ENCODE assay signal across 11 cellular contexts in the genomic region with DNA sequence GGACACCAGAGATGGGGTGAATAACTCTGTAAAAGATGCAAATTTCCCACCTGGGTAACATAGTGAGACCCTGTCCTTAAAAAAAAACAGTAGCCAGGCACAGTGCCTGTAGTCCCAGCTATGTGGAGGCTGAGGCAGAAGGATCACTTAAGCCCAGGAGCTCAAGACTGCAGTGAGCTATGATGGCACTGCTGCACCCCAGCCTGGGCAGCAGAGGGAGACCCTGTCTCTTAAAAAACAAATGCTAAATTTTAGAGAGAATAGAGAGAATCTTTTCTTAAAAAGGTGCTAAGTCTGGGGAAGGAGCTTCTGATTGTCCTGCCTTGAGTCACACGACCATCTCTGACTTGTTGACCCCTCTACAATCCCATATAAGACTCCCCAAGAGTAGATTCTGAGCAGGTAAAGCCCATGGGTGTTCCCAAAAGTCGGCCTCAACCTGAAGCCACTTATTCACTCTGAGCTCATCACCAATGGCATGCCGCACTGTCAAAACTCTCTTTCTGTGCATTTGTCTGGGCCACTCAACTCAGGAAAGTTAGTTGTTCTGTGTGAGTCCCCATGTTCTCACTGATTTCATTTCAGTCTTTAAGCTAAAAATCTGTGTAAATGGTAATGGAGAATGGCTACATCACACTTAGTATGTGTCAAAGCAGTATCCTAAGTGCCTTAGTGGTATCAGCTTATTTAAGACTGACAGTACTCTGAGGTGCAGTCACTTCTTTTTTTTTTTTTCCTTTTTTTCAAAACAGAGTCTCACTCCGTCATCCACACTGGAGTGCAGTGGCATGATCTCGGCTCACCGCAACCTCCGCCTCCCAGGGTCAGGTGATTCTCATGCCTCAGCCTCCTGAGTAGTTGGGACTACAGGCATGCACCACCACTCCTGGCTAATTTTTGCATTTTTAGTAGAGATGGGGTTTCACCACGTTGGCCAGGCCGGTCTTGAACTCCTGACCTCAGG. TPM values are rescaled to one million over a fixed set of nuclear protein-coding genes. Genes with fewer than 3 reads are reported as not detected.
A peak's percentile ranks its signal among the peaks of the same experiment; 100 is the strongest.
DNase-seq lines count a peak whose midpoint lies in the region; ATAC-seq and TF ChIP-seq lines count a peak whose summit lies in the region.
"Had no signal": no experiment of that assay in that cellular context is flagged by ENCODE, and none has a peak within 500 bp of the region (broad histone marks: within the 10 kb centered on the region; RNA-seq: fewer than 3 reads in every experiment).

No MANE protein-coding gene starts in this region.

- H3K4me1 ChIP-seq in CD8-positive, alpha-beta T cell (ENCODE audit: insufficient read depth, low read length): peaks cover 72% of the 10 kb centered on the region
- H3K4me1 ChIP-seq in tibial nerve: no peaks in the 10 kb centered on the region

- no peaks in the 10 kb centered on the region for H3K27me3 ChIP-seq in CD8-positive, alpha-beta T cell (ENCODE audit: insufficient read depth, low read length)
- H3K27me3 ChIP-seq in tibial nerve: no peaks in the 10 kb centered on the region

- intact Hi-C loops in CD8-positive, alpha-beta T cell (cut with DNase I, micrococcal nuclease): loop anchor here (1.0 to 5.0 kb wide), 5 partner anchors 40 to 159 kb away; partner anchors contain the start of gene PRKCB (in 1 of the 2)

- H3K27ac ChIP-seq in CD8-positive, alpha-beta T cell (ENCODE audit: low read depth, low read length): no peak overlapping the region
- H3K27ac ChIP-seq in tibial nerve: no peak overlapping the region

- no peaks in the 10 kb centered on the region for H3K36me3 ChIP-seq in CD8-positive, alpha-beta T cell (ENCODE audit: insufficient read depth, low read length)
- H3K36me3 ChIP-seq in tibial nerve: no peaks in the 10 kb centered on the region

- DNase-seq in CD8-positive, alpha-beta T cell: peak in 1 of 7 experiments; percentile 27
- DNase-seq in T-cell (peak in 15 of 34 experiments; percentile 5 to 48 (median 15)), naive B cell (no peak), tibial nerve (ENCODE audit: low spot score in 2 of 2) (no peak)
- DNase-seq: DMS53, mucosa of descending colon, small intestine had no signal

- WGBS in tibial nerve, 2 donors: 85 to 86% methylated on average over 9 of the region's 9 CpGs

- H3K4me1 Mint-ChIP-seq in CD8-positive, alpha-beta T cell (ENCODE audit: low read depth): peaks cover 81% of the 10 kb centered on the region
- peaks cover 80 to 82% (median 81%) of the 10 kb centered on the region in 3 donors for H3K4me1 Mint-ChIP-seq in T-cell
- peaks cover 68 to 91% (median 81%) of the 10 kb centered on the region in 3 donors for H3K4me1 Mint-ChIP-seq in naive B cell

- H3K9me3 Mint-ChIP-seq in CD8-positive, alpha-beta T cell: no peaks in the 10 kb centered on the region
- H3K9me3 Mint-ChIP-seq in T-cell (no peaks in the 10 kb centered on the region), naive B cell (no peaks in the 10 kb centered on the region)

- peak; percentile 40 for TF ChIP-seq CTCF in CD8-positive, alpha-beta T cell (IDR thresholded peaks at IDR 0.05)
- 0 out of 2 replicates have a peak, but pooled peaks have one; percentile 15 for TF ChIP-seq CTCF in GM12874 (IDR thresholded peaks at IDR 0.05; ENCODE audit: insufficient read depth, low read depth, low read length)
- no peak for TF ChIP-seq CTCF in tibial nerve (IDR thresholded peaks at IDR 0.05)

- CTCF ChIA-PET in CD8-positive, alpha-beta T cell (lab: Charles Lee): interaction anchor here (0.6 to 9.5 kb wide), 48 partner anchors 8 to 627 kb away, joined by 3 to 235 read pairs (median 5); no protein-coding TSS in a partner anchor
- CTCF ChIA-PET in T-cell (lab: Charles Lee): interaction anchor here (0.6 to 2.3 kb wide), 16 partner anchors 61 to 637 kb away, joined by 3 to 24 read pairs (median 4); no protein-coding TSS in a partner anchor

- no peak for TF ChIP-seq EP300 in tibial nerve (IDR thresholded peaks at IDR 0.05)

- no peaks in the 10 kb centered on the region for H3K9me3 ChIP-seq in CD8-positive, alpha-beta T cell (ENCODE audit: low read length)
- H3K9me3 ChIP-seq in tibial nerve: no peaks in the 10 kb centered on the region
- H3K9me3 ChIP-seq: mucosa of descending colon had no signal

- no peak for TF ChIP-seq POLR2A in tibial nerve (IDR thresholded peaks at IDR 0.05)

- H3K4me3 Mint-ChIP-seq in CD8-positive, alpha-beta T cell: no peak overlapping the region
- H3K4me3 Mint-ChIP-seq in T-cell: no peak overlapping the region
- peak overlapping the region in 7 of 8 donors; percentile 3 to 74 (median 60) for H3K4me3 Mint-ChIP-seq in naive B cell

- peak; percentile 65 for ATAC-seq in CD8-positive, alpha-beta T cell
- ATAC-seq in T-cell (replicated peaks in 1 of 4) (peak in 3 of 4 experiments; percentile 56 to 67 (median 56)), naive B cell (ENCODE audit: low read depth in 2 of 2) (peak in 1 of 2 donors; percentile 15), GM21390 (IDR thresholded peaks at IDR 0.05; ENCODE audit: unreplicated experiment) (no peak), esophagus mucosa (no peak)
- ATAC-seq: HCT116, mucosa of descending colon had no signal

- H3K27ac Mint-ChIP-seq in CD8-positive, alpha-beta T cell: peak overlapping the region; percentile 64
- H3K27ac Mint-ChIP-seq in T-cell (peak overlapping the region; percentile 38 to 39), naive B cell (peak overlapping the region in 5 of 6 donors; percentile 65 to 93 (median 76))

- no peak overlapping the region for H3K4me3 ChIP-seq in CD8-positive, alpha-beta T cell (ENCODE audit: low read depth, low read length)
- no peak overlapping the region for H3K4me3 ChIP-seq in tibial nerve
- H3K4me3 ChIP-seq: mucosa of descending colon had no signal

- peaks cover 8% of the 10 kb centered on the region for H3K36me3 Mint-ChIP-seq in CD8-positive, alpha-beta T cell
- H3K36me3 Mint-ChIP-seq in T-cell (no peaks in the 10 kb centered on the region), naive B cell (no peaks in the 10 kb centered on the region)

- POLR2A ChIA-PET in CD8-positive, alpha-beta T cell (lab: Charles Lee): interaction anchor here (0.7 to 2.0 kb wide), 12 partner anchors 9 to 165 kb away, joined by 3 to 13 read pairs (median 4); no protein-coding TSS in a partner anchor
- POLR2A ChIA-PET in T-cell (lab: Charles Lee): interaction anchor here in 1 of 2 donors (0.7 to 1.0 kb wide), 2 partner anchors 133 to 1138 kb away, joined by 3 to 4 read pairs; partner anchors contain the start of gene ARHGAP17

- H3K27me3 Mint-ChIP-seq in CD8-positive, alpha-beta T cell (ENCODE audit: low read depth): no peaks in the 10 kb centered on the region
- H3K27me3 Mint-ChIP-seq in T-cell (no peaks in the 10 kb centered on the region), naive B cell (no peaks in the 10 kb centered on the region)

RNA-seq across cellular contexts. Expression of gene PRKCB, which starts 41.6 kb away (rescaled TPM):
- 10 to 100 TPM; 62.8 to 64.4 TPM for total RNA-seq in CD8-positive, alpha-beta T cell
- total RNA-seq in T-cell (100 to 1,000 TPM in 4 of 5 donors, 10 to 100 TPM in 1; 84.7 to 114 (median 105) TPM), tibial nerve (1 to 10 TPM; 2.7 to 6.9 (median 4.3) TPM), esophagus mucosa (0.76 TPM)
- polyA plus RNA-seq in naive B cell (ENCODE audit: low read depth in 6 of 6): 100 to 1,000 TPM; 213 to 344 (median 285) TPM

Comparison
In these comparisons a context has a peak if more than half of its experiments do, and no peak if none do; other contexts are left out.
1. ATAC-seq: peak in CD8-positive, alpha-beta T cell (single experiment) and T-cell (3 of 4); none in GM21390 (single experiment) and esophagus mucosa (single experiment).
2. H3K4me3 Mint-ChIP-seq: peak in naive B cell (7 of 8); none in CD8-positive, alpha-beta T cell (single experiment) and T-cell (0 of 3).
3. CTCF ChIP-seq: peak in CD8-positive, alpha-beta T cell (single experiment) and GM12874 (single experiment); none in tibial nerve (0 of 5).
4. RNA of gene PRKCB, which starts 41.6 kb away (total RNA-seq): 84.7 to 114 TPM in T-cell and 62.8 to 64.4 TPM in CD8-positive, alpha-beta T cell; 2.7 to 6.9 TPM in tibial nerve and 0.76 TPM in esophagus mucosa (single experiment); every median in the first group is over 4 times any median in the second.
5. Peak in every context shown above with its lines, with median percentiles within 50 percentile points of each other: H3K27ac Mint-ChIP-seq.